In the genomic region with DNA sequence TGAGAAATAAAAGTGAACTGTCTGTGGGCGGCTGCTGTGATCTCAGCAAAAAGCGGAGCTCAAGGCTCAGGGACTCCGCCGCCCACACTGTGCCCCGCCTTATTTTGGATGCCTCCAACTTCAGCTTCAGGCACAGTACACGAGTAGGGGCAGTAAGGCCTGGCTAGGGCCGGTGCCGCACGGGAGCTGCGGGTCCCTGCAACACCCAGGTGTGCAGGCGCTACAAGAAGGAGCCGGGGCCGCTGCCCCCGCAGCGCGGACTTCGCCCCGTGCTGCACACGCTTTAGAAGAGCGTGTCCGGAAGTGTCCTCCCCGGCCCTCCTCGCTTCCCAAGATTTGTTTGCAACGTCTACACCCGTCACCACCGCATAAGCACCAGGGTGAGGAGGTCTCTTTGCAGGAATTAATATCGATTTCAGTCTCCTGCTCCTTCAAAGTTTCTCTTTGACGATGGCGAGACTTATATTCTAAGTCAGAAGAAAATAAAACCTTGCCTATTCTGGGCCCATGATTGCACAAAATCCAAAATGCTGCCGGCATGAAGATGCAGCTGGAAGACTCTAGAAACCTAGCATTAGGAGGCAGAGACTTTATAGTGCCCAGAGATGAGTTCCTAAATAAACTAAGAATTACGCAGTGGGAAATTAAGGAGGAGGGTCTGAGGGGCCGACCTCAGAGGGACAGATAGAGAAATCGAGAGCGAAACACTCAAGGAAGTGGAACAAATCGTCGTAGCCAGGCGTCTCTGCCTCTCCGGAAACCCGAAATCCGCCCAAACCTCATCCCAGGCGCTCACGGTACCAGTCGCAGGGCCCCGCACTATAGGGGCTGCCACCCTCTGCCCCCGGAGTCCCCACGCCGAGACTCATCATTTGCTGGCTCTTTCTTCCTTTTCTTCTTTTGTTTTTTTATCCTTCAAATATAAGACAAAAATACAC, we compare ENCODE assay signal across 12 cellular contexts. TPM values are rescaled to one million over a fixed set of nuclear protein-coding genes. Genes with fewer than 3 reads are reported as not detected.
DNase-seq lines count a peak whose midpoint lies in the region; FAIRE-seq and TF ChIP-seq lines count a peak whose summit lies in the region.
"Had no signal": no experiment of that assay in that cellular context is flagged by ENCODE, and none has a peak within 500 bp of the region (broad histone marks: within the 10 kb centered on the region; RNA-seq: fewer than 3 reads in every experiment).

No MANE protein-coding gene starts in this region.

- peaks cover 0 to 10% (median 2%) of the 10 kb centered on the region in 8 donors for H3K9me3 Mint-ChIP-seq in CD4-positive, alpha-beta memory T cell
- no peaks in the 10 kb centered on the region for H3K9me3 Mint-ChIP-seq in nephron

- H3K27ac ChIP-seq in CD4-positive, alpha-beta memory T cell (ENCODE audit: low read depth, low read length): no peak overlapping the region
- no peak overlapping the region for H3K27ac ChIP-seq in HUES6 (ENCODE audit: low read depth, low read length)
- no peak overlapping the region for H3K27ac ChIP-seq in endothelial cell of umbilical vein (ENCODE audit: insufficient read depth, low read depth, low read length)
- no peak overlapping the region for H3K27ac ChIP-seq in tibial nerve

- POLR2A ChIA-PET in CD4-positive, alpha-beta memory T cell (lab: Charles Lee; ENCODE audit: partially characterized antibody): no interaction called here
- POLR2A ChIA-PET in endothelial cell of umbilical vein (lab: Charles Lee): no interaction called here

- TF ChIP-seq CTCF in endothelial cell of umbilical vein (IDR thresholded peaks at IDR 0.05; ENCODE audit: extremely low read depth in 1 of 2, insufficient read depth in 1 of 2, low read depth in 1 of 2, low read length in 2 of 2) (no peak), nephron (IDR thresholded peaks at IDR 0.05; ENCODE audit: unreplicated experiment in 3 of 3) (no peak), tibial nerve (IDR thresholded peaks at IDR 0.05) (no peak)

- no peak for TF ChIP-seq EP300 in tibial nerve (IDR thresholded peaks at IDR 0.05)

- H3K9ac ChIP-seq in HUES6 (ENCODE audit: low read length) (no peak overlapping the region), endothelial cell of umbilical vein (replicated peaks; ENCODE audit: extremely low read depth, insufficient read depth, low read length) (no peak overlapping the region)

- CTCF ChIA-PET in CD4-positive, alpha-beta memory T cell (lab: Charles Lee; ENCODE audit: partially characterized antibody): interaction anchor here (1.2 kb wide), 1 partner anchor 44 kb away, joined by 3 read pairs; no protein-coding TSS in a partner anchor
- CTCF ChIA-PET in endothelial cell of umbilical vein (lab: Charles Lee): interaction anchor here (1.3 to 1.9 kb wide), 3 partner anchors 18 to 343 kb away, joined by 3 to 7 read pairs (median 4); no protein-coding TSS in a partner anchor

- H3K9me3 ChIP-seq in CD4-positive, alpha-beta memory T cell (ENCODE audit: control insufficient read depth in 1 of 2, low read length in 2 of 2): no peaks in the 10 kb centered on the region
- H3K9me3 ChIP-seq in HUES6 (ENCODE audit: control insufficient read depth, insufficient read depth, low read depth, low read length) (no peaks in the 10 kb centered on the region), endothelial cell of umbilical vein (replicated peaks; ENCODE audit: control insufficient read depth, insufficient read depth, low read length) (no peaks in the 10 kb centered on the region), tibial nerve (no peaks in the 10 kb centered on the region)

- H3K4me1 ChIP-seq in CD4-positive, alpha-beta memory T cell (ENCODE audit: insufficient read depth, low read length): peaks cover 19% of the 10 kb centered on the region
- peaks cover 43% of the 10 kb centered on the region for H3K4me1 ChIP-seq in HUES6 (ENCODE audit: control insufficient read depth, insufficient read depth, low read length)
- H3K4me1 ChIP-seq in endothelial cell of umbilical vein (ENCODE audit: control insufficient read depth, extremely low read depth, insufficient read depth, low read length): peaks cover 4% of the 10 kb centered on the region
- H3K4me1 ChIP-seq in tibial nerve: peaks cover 0 to 40% (median 14%) of the 10 kb centered on the region in 4 donors

- H3K36me3 Mint-ChIP-seq in CD4-positive, alpha-beta memory T cell: no peaks in the 10 kb centered on the region
- H3K36me3 Mint-ChIP-seq in nephron (ENCODE audit: low read depth): no peaks in the 10 kb centered on the region

- TF ChIP-seq POLR2A in endothelial cell of umbilical vein (IDR thresholded peaks at IDR 0.05; ENCODE audit: low read depth, low read length): no peak
- TF ChIP-seq POLR2A in tibial nerve (IDR thresholded peaks at IDR 0.05): no peak

- no peaks in the 10 kb centered on the region for H3K9me1 ChIP-seq in endothelial cell of umbilical vein (replicated peaks; ENCODE audit: control insufficient read depth, extremely low read depth, insufficient read depth, low read length)

- H3K4me1 Mint-ChIP-seq in CD4-positive, alpha-beta memory T cell: peaks cover 20 to 51% (median 35%) of the 10 kb centered on the region in 4 donors
- H3K4me1 Mint-ChIP-seq in nephron: peaks cover 42% of the 10 kb centered on the region

- no peak for DNase-seq in CD4-positive, alpha-beta memory T cell
- DNase-seq in endothelial cell of umbilical vein (ENCODE audit: low read depth, low spot score) (no peak), tibial nerve (ENCODE audit: low spot score in 2 of 2) (no peak), NK-92 (lab: John Stamatoyannopoulos, UW; ENCODE audit: unreplicated experiment) (no peak), NCI-H2029 treated with DMSO at 0.1 percent for 48 hours (lab: John Stamatoyannopoulos, UW) (no peak), DMS79 treated with DMSO at 0.1 percent for 48 hours (lab: John Stamatoyannopoulos, UW) (no peak)
- DNase-seq: MM.1S had no signal

- dilution Hi-C loops in endothelial cell of umbilical vein (cut with MboI; ENCODE audit: extremely low pct_ligation_motif_present, low sequenced_read_pairs): no loop called here

- 5 to 6% methylated on average over 41 to 47 of the region's 47 CpGs for WGBS in tibial nerve, 2 donors

- H2AFZ ChIP-seq in endothelial cell of umbilical vein (ENCODE audit: low read depth, low read length): no peak overlapping the region

- H3K4me2 ChIP-seq in endothelial cell of umbilical vein (ENCODE audit: insufficient read depth, low read length): no peak overlapping the region

- BruUV-seq in endothelial cell of umbilical vein (replicated peaks; lab: Mats Ljungman, UMichigan): no TSS peak

- intact Hi-C loops in CD4-positive, alpha-beta memory T cell (cut with micrococcal nuclease): no loop called here
- intact Hi-C loops in endothelial cell of umbilical vein (cut with micrococcal nuclease): no loop called here

- peaks cover 47% of the 10 kb centered on the region for H3K27me3 ChIP-seq in CD4-positive, alpha-beta memory T cell (ENCODE audit: insufficient read depth, low read length)
- H3K27me3 ChIP-seq in HUES6 (ENCODE audit: control insufficient read depth, insufficient read depth, low read length): peaks cover 99% of the 10 kb centered on the region
- H3K27me3 ChIP-seq in endothelial cell of umbilical vein (ENCODE audit: control insufficient read depth in 2 of 2, insufficient read depth in 2 of 2, low read length in 2 of 2): peaks cover 71 to 80% of the 10 kb centered on the region in 2 experiments
- H3K27me3 ChIP-seq in tibial nerve: peaks cover 3 to 98% of the 10 kb centered on the region in 2 donors

- H3K79me2 ChIP-seq in endothelial cell of umbilical vein (ENCODE audit: control insufficient read depth, insufficient read depth, low read length): no peaks in the 10 kb centered on the region

- H3K36me3 ChIP-seq in CD4-positive, alpha-beta memory T cell (ENCODE audit: insufficient read depth, low read length): no peaks in the 10 kb centered on the region
- H3K36me3 ChIP-seq in HUES6 (ENCODE audit: control insufficient read depth, insufficient read depth, low read length) (no peaks in the 10 kb centered on the region), endothelial cell of umbilical vein (ENCODE audit: control insufficient read depth in 2 of 2, extremely low read depth in 1 of 2, insufficient read depth in 2 of 2, low read length in 2 of 2) (no peaks in the 10 kb centered on the region), tibial nerve (no peaks in the 10 kb centered on the region)

- peak overlapping the region; percentile 55 to 85 (median 76) for H3K4me3 Mint-ChIP-seq in CD4-positive, alpha-beta memory T cell
- H3K4me3 Mint-ChIP-seq in nephron: peak overlapping the region; percentile 63 to 67 (median 66)

- FAIRE-seq in endothelial cell of umbilical vein (lab: Jason Lieb, UNC): no peak
- FAIRE-seq: urothelium cell line had no signal

- H3K27ac Mint-ChIP-seq in CD4-positive, alpha-beta memory T cell: peak overlapping the region in 2 of 7 donors; percentile 36 to 40
- H3K27ac Mint-ChIP-seq in nephron: no peak overlapping the region

- H3K27me3 Mint-ChIP-seq in CD4-positive, alpha-beta memory T cell: peaks cover 66% of the 10 kb centered on the region in 2 donors
- peaks cover 97% of the 10 kb centered on the region for H3K27me3 Mint-ChIP-seq in nephron (ENCODE audit: low read depth)

- H3K4me3 ChIP-seq in CD4-positive, alpha-beta memory T cell (ENCODE audit: low read length in 2 of 2): no peak overlapping the region
- peak overlapping the region; percentile 46 for H3K4me3 ChIP-seq in HUES6 (ENCODE audit: low read depth, low read length)
- H3K4me3 ChIP-seq in endothelial cell of umbilical vein (replicated peaks in 1 of 3; ENCODE audit: insufficient read depth in 1 of 3, low read depth in 1 of 3, low read length in 3 of 3): no peak overlapping the region
- peak overlapping the region in 1 of 4 donors; percentile 13 for H3K4me3 ChIP-seq in tibial nerve

- H4K20me1 ChIP-seq in endothelial cell of umbilical vein (replicated peaks; ENCODE audit: control insufficient read depth, extremely low read depth, insufficient read depth, low read length): no peaks in the 10 kb centered on the region

TF ChIP-seq in endothelial cell of umbilical vein, 7 proteins besides CTCF, POLR2A, EP300 and RAD21:
- peak; percentile 89 for TF ChIP-seq EZH2 (IDR thresholded peaks at IDR 0.05; ENCODE audit: borderline replicate concordance, low read depth, low read length, severe bottlenecking)
- no peak for TF ChIP-seq FOS (IDR thresholded peaks at IDR 0.05; ENCODE audit: borderline replicate concordance, insufficient read depth, low read length)

RNA-seq across cellular contexts. Expression of a gene that starts 6.4 kb away (rescaled TPM):
- total RNA-seq in CD4-positive, alpha-beta memory T cell: not detected
- polyA plus RNA-seq in CD4-positive, alpha-beta memory T cell: not detected
- not detected in 2 replicates for total RNA-seq in endothelial cell of umbilical vein
- polyA plus RNA-seq in endothelial cell of umbilical vein: not detected in 2 replicates
- not detected in 2 replicates for polyA plus RNA-seq in endothelial cell of umbilical vein (2011; cell fraction: cytosol; rRNA removed)
- polyA plus RNA-seq in endothelial cell of umbilical vein (2011; cell fraction: nucleus; rRNA removed): not detected in 2 replicates
- polyA plus RNA-seq in endothelial cell of umbilical vein (2012): not detected in 2 replicates
- not detected in 2 replicates for polyA minus RNA-seq in endothelial cell of umbilical vein
- not detected for polyA minus RNA-seq in endothelial cell of umbilical vein (2011; cell fraction: cytosol; rRNA and poly(A)+ RNA removed)
- not detected in 2 replicates for polyA minus RNA-seq in endothelial cell of umbilical vein (2011; cell fraction: nucleus; rRNA and poly(A)+ RNA removed)
- total RNA-seq in tibial nerve: not detected
- total RNA-seq: activated CD8-positive, alpha-beta memory T cell treated with anti-CD3 and anti-CD28 coated beads for 36 hours; OCI-LY7 had no signal
